ENCODE assay signal across 12 cellular contexts in the genomic region with DNA sequence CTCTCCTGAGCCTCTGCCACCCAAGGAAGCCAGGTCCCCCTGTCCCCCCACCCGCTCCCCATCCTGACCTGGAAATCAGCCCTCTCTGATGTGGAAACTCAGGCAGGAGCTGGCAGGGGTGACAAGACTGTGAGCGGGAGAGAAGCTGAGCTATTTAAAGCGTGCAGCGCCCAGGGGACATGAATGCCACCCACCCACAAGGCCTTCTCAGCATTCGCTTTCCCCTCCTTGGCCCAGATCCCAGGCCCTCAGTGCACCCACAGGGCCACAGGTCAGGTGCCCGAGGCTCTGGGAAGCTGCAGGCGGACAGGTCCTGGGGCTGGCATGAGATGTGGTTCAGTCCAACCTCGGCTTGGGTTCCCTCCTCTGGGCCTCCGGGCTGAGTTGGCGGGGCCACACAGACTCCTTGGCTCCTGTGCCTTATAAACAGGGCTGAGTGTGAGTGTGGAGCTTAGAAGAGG.
A peak's percentile ranks its signal among the peaks of the same experiment; 100 is the strongest.
DNase-seq lines count a peak whose midpoint lies in the region; ATAC-seq and TF ChIP-seq lines count a peak whose summit lies in the region.
"Had no signal": no experiment of that assay in that cellular context is flagged by ENCODE, and none has a peak within 500 bp of the region (broad histone marks: within the 10 kb centered on the region; RNA-seq: fewer than 3 reads in every experiment).

No MANE protein-coding gene starts in this region.

- H3K14ac ChIP-seq in mesenchymal stem cell (ENCODE audit: low read length in 2 of 2) = peak overlapping the region in 1 of 2 experiments; percentile 68

- CTCF ChIA-PET in HEK293 (lab: Yijun Ruan, JAX) = interaction anchor here (0.6 to 1.2 kb wide), 3 partner anchors 10 to 13 kb away, joined by 3 to 4 read pairs (median 4); no protein-coding TSS in a partner anchor

- H3K4me3 ChIP-seq in HEK293 (ENCODE audit: low read depth, low read length) = no peak overlapping the region
- H3K4me3 ChIP-seq in dorsolateral prefrontal cortex = no peak overlapping the region
- H3K4me3 ChIP-seq in mesenchymal stem cell (ENCODE audit: insufficient read depth in 1 of 2, low read depth in 1 of 2, low read length in 2 of 2) = no peak overlapping the region
- no peak overlapping the region for H3K4me3 ChIP-seq in stomach
- H3K4me3 ChIP-seq: SK-N-MC had no signal

- H3K4me1 ChIP-seq in HEK293 (ENCODE audit: control insufficient read depth, insufficient read depth, low read length) = peaks cover 8% of the 10 kb centered on the region; the same call in 1 of the 2 replicates
- H3K4me1 ChIP-seq in mesenchymal stem cell (ENCODE audit: control insufficient read depth, insufficient read depth, low read depth, low read length) = peaks cover 45% of the 10 kb centered on the region
- peaks cover 27 to 75% (median 49%) of the 10 kb centered on the region in 4 donors for H3K4me1 ChIP-seq in stomach

- H3K9me3 Mint-ChIP-seq in glutamatergic neuron (ENCODE audit: unreplicated experiment) = peaks cover 17% of the 10 kb centered on the region
- H3K9me3 Mint-ChIP-seq: activated CD4-positive, alpha-beta T cell treated with anti-CD3 and anti-CD28 coated beads, Interleukin-2, amount 10 ng/mL, durations not matched to agents 7 days and 5 days; naive thymus-derived CD8-positive, alpha-beta T cell had no signal

- no peak for DNase-seq in dorsolateral prefrontal cortex
- DNase-seq in mesenchymal stem cell = peak; percentile 14
- DNase-seq in stomach = no peak
- DNase-seq in glutamatergic neuron = no peak
- no peak for DNase-seq in NCI-H524 treated with DMSO at 0.1 percent for 48 hours (lab: John Stamatoyannopoulos, UW)
- DNase-seq in activated naive CD4-positive, alpha-beta T cell treated with anti-CD3 and anti-CD28 coated beads, Interleukin-2, amount 50 U/mL, for 16 hours = no peak
- DNase-seq: activated CD4-positive, alpha-beta T cell treated with anti-CD3 and anti-CD28 coated beads, Interleukin-2, amount 10 ng/mL, durations not matched to agents 7 days and 5 days; naive thymus-derived CD8-positive, alpha-beta T cell; NCI-H446 treated with DMSO at 0.1 percent for 48 hours had no signal

- H2BK120ac ChIP-seq in mesenchymal stem cell (ENCODE audit: low read depth, low read length) = peak overlapping the region; percentile 77

- H3K9me3 ChIP-seq in HEK293 (ENCODE audit: control insufficient read depth, insufficient read depth, low read depth, low read length) (no peaks in the 10 kb centered on the region), mesenchymal stem cell (ENCODE audit: control insufficient read depth, low read length) (no peaks in the 10 kb centered on the region), stomach (no peaks in the 10 kb centered on the region)

- no peak for TF ChIP-seq CTCF in HEK293 (tag by site-specific recombination; IDR thresholded peaks at IDR 0.05)
- no peak for TF ChIP-seq CTCF in dorsolateral prefrontal cortex (IDR thresholded peaks at IDR 0.05 in 54 of 56, conservative IDR thresholded peaks at IDR 0.05 in 2 of 56; ENCODE audit: low read depth in 1 of 56, partially characterized antibody in 56 of 56)
- no peak for TF ChIP-seq CTCF in stomach (IDR thresholded peaks at IDR 0.05)
- TF ChIP-seq CTCF in glutamatergic neuron (IDR thresholded peaks at IDR 0.05; ENCODE audit: partially characterized antibody, unreplicated experiment) = no peak

- H3K4me2 ChIP-seq in mesenchymal stem cell (ENCODE audit: low read length, poor library complexity, severe bottlenecking) = no peak overlapping the region

- no peak for TF ChIP-seq EP300 in stomach (IDR thresholded peaks at IDR 0.05)

- H3K18ac ChIP-seq in mesenchymal stem cell (ENCODE audit: low read depth in 1 of 2, low read length in 2 of 2) = peak overlapping the region; percentile 81 to 85

- H3K27ac Mint-ChIP-seq in glutamatergic neuron (ENCODE audit: unreplicated experiment) = no peak overlapping the region
- H3K27ac Mint-ChIP-seq: activated CD4-positive, alpha-beta T cell treated with anti-CD3 and anti-CD28 coated beads, Interleukin-2, amount 10 ng/mL, durations not matched to agents 7 days and 5 days had no signal

- H3K27ac ChIP-seq in HEK293 (ENCODE audit: extremely low read depth, low read depth, low read length) = no peak overlapping the region
- H3K27ac ChIP-seq in dorsolateral prefrontal cortex = peak overlapping the region in 50 of 59 donors; percentile 4 to 88 (median 76)
- H3K27ac ChIP-seq in mesenchymal stem cell (ENCODE audit: low read length, poor library complexity, severe bottlenecking) = no peak overlapping the region
- H3K27ac ChIP-seq in stomach = peak overlapping the region; percentile 20 to 82 (median 79)
- H3K27ac ChIP-seq: SK-N-MC had no signal

- H4K91ac ChIP-seq in mesenchymal stem cell (ENCODE audit: low read length) = peak overlapping the region; percentile 64

- ATAC-seq in HG02798 (IDR thresholded peaks at IDR 0.05; ENCODE audit: poor library complexity, unreplicated experiment) = no peak
- ATAC-seq: naive thymus-derived CD8-positive, alpha-beta T cell had no signal

- no peak overlapping the region for H3K23ac ChIP-seq in mesenchymal stem cell (ENCODE audit: low read length in 2 of 2)

- POLR2A ChIA-PET in HEK293 (lab: Yijun Ruan, JAX) = no interaction called here

- no peak overlapping the region for H2AFZ ChIP-seq in mesenchymal stem cell (ENCODE audit: low read depth, low read length)

- H2AK5ac ChIP-seq in mesenchymal stem cell (ENCODE audit: low read length, severe bottlenecking) = no peak overlapping the region

- H3K4me1 Mint-ChIP-seq in glutamatergic neuron (ENCODE audit: low read depth, unreplicated experiment) = peaks cover 44% of the 10 kb centered on the region

- H3K4me3 Mint-ChIP-seq in glutamatergic neuron (ENCODE audit: unreplicated experiment) = no peak overlapping the region
- H3K4me3 Mint-ChIP-seq: activated CD4-positive, alpha-beta T cell treated with anti-CD3 and anti-CD28 coated beads, Interleukin-2, amount 10 ng/mL, durations not matched to agents 7 days and 5 days; naive thymus-derived CD8-positive, alpha-beta T cell had no signal

- H3K36me3 Mint-ChIP-seq in glutamatergic neuron (ENCODE audit: unreplicated experiment) = peaks cover 5% of the 10 kb centered on the region
- H3K36me3 Mint-ChIP-seq: naive thymus-derived CD8-positive, alpha-beta T cell had no signal

- H2BK15ac ChIP-seq in mesenchymal stem cell (ENCODE audit: low read depth, poor library complexity, severe bottlenecking) = peak overlapping the region; percentile 71

- H3K4ac ChIP-seq in mesenchymal stem cell (ENCODE audit: low read depth in 1 of 2, low read length in 2 of 2) = peak overlapping the region; percentile 88 to 92

- peaks cover 11% of the 10 kb centered on the region for H3K27me3 Mint-ChIP-seq in glutamatergic neuron (ENCODE audit: unreplicated experiment)
- H3K27me3 Mint-ChIP-seq: activated CD4-positive, alpha-beta T cell treated with anti-CD3 and anti-CD28 coated beads, Interleukin-2, amount 10 ng/mL, durations not matched to agents 7 days and 5 days; naive thymus-derived CD8-positive, alpha-beta T cell had no signal

- peak overlapping the region; percentile 89 for H4K8ac ChIP-seq in mesenchymal stem cell (ENCODE audit: low read length)

- H2BK5ac ChIP-seq in mesenchymal stem cell (ENCODE audit: low read depth, low read length, poor library complexity, severe bottlenecking) = no peak overlapping the region

- peak overlapping the region; percentile 89 to 93 for H2BK12ac ChIP-seq in mesenchymal stem cell (ENCODE audit: low read length in 2 of 2)

- 91% methylated on average over 7 of the region's 10 CpGs for whole genome bisulfite sequencing in mesenchymal stem cell
- WGBS in stomach, 5 donors = 73 to 100% (median 79%) methylated on average over 1 to 10 of the region's 10 CpGs

- H3K9ac ChIP-seq in mesenchymal stem cell (ENCODE audit: low read length) = peak overlapping the region; percentile 80

- intact Hi-C loops in dorsolateral prefrontal cortex (cut with DNase I) = loop anchor here (5.0 kb wide), 2 partner anchors 75 to 150 kb away; no protein-coding TSS in a partner anchor
- intact Hi-C loops in stomach (cut with DNase I; ENCODE audit: low total_unique reads) = no loop called here

- no peak for TF ChIP-seq POLR2A in stomach (IDR thresholded peaks at IDR 0.05)

- H3K79me1 ChIP-seq in mesenchymal stem cell (replicated peaks; ENCODE audit: low read length, poor library complexity, severe bottlenecking) = peaks cover 47% of the 10 kb centered on the region

- H3K27me3 ChIP-seq in dorsolateral prefrontal cortex (no peaks in the 10 kb centered on the region), mesenchymal stem cell (ENCODE audit: control insufficient read depth in 1 of 2, insufficient read depth in 1 of 2, low read length in 2 of 2) (no peaks in the 10 kb centered on the region), stomach (no peaks in the 10 kb centered on the region)

- H3K36me3 ChIP-seq in HEK293 (ENCODE audit: control insufficient read depth in 2 of 2, insufficient read depth in 1 of 2, low read length in 2 of 2) (no peaks in the 10 kb centered on the region), mesenchymal stem cell (ENCODE audit: control insufficient read depth in 1 of 2, insufficient read depth in 2 of 2, low read depth in 1 of 2, low read length in 2 of 2) (peaks cover 23 to 70% of the 10 kb centered on the region in 2 experiments), stomach (peaks cover 0 to 11% (median 2%) of the 10 kb centered on the region in 4 donors)

TF ChIP-seq in HEK293, 187 proteins besides CTCF, POLR2A, EP300 and RAD21:
- no peak for TF ChIP-seq ZFP37 (tag by site-specific recombination; IDR thresholded peaks at IDR 0.05)
- TF ChIP-seq ZBTB7A (tag by site-specific recombination; IDR thresholded peaks at IDR 0.05; ENCODE audit: low read depth) = no peak
- TF ChIP-seq YY2 (tag by site-specific recombination; IDR thresholded peaks at IDR 0.05) = no peak
- TF ChIP-seq ZNF600 (tag by site-specific recombination; IDR thresholded peaks at IDR 0.05) = no peak
- no peak for TF ChIP-seq BCL11B (tag by site-specific recombination; IDR thresholded peaks at IDR 0.05; ENCODE audit: low read depth)
- TF ChIP-seq ZNF626 (tag by site-specific recombination; IDR thresholded peaks at IDR 0.05) = no peak
- TF ChIP-seq ZFHX2 (tag by site-specific recombination; conservative IDR thresholded peaks at IDR 0.05) = peak; percentile 77
- peak; percentile 84 for TF ChIP-seq EGR2 (tag by site-specific recombination; IDR thresholded peaks at IDR 0.05; ENCODE audit: low read depth)

Comparison
In these comparisons a context has a peak if more than half of its experiments do, and no peak if none do; other contexts are left out.
1. H3K27ac ChIP-seq: peak in dorsolateral prefrontal cortex (50 of 59) and stomach (5 of 5); none in HEK293 (single experiment) and mesenchymal stem cell (single experiment).